Comparison of ENCODE assay signal across 8 cellular contexts in genomic region chr12:27969901-27970390, GRCh38. TPM values are rescaled to one million over a fixed set of nuclear protein-coding genes. Genes with fewer than 3 reads are reported as not detected.
DNase-seq lines count a peak whose midpoint lies in the region; ATAC-seq and TF ChIP-seq lines count a peak whose summit lies in the region.

No MANE protein-coding gene starts in this region.

- peak; percentile 79 for ATAC-seq in GM21619 (IDR thresholded peaks at IDR 0.05; ENCODE audit: unreplicated experiment)
- peak; percentile 11 for ATAC-seq in lung (ENCODE audit: insufficient read depth, low FRiP score)

- H3K27ac ChIP-seq in WERI-Rb-1 (no peak overlapping the region), duodenal mucosa (ENCODE audit: low read depth, low read length) (peak overlapping the region; percentile 7), lung (ENCODE audit: low read depth in 1 of 2, low read length in 1 of 2) (no peak overlapping the region)

- H3K36me3 ChIP-seq in WERI-Rb-1 (no peaks in the 10 kb centered on the region), duodenal mucosa (ENCODE audit: control insufficient read depth in 1 of 2, insufficient read depth in 2 of 2, low read length in 2 of 2) (no peaks in the 10 kb centered on the region), lung (ENCODE audit: control insufficient read depth in 2 of 2, insufficient read depth in 2 of 2, low read length in 2 of 2) (no peaks in the 10 kb centered on the region)

- peak; percentile 59 for DNase-seq in GM03348 (ENCODE audit: low spot score)
- peak; percentile 64 for DNase-seq in HuH-7.5 (ENCODE audit: low spot score)
- peak; percentile 66 for DNase-seq in WERI-Rb-1
- peak; percentile 41 for DNase-seq in lung (ENCODE audit: low spot score)
- DNase-seq in stimulated activated CD8-positive, alpha-beta memory T cell treated with anti-CD3 and anti-CD28 coated beads, Interleukin-15, amount 100 ng/mL, for 24 hours (ENCODE audit: low read depth), result peak; percentile 28
- no peak for DNase-seq in middle frontal gyrus (ENCODE audit: extremely low spot score, low spot score)

- H3K4me1 ChIP-seq in duodenal mucosa (ENCODE audit: control insufficient read depth in 1 of 2, insufficient read depth in 2 of 2, low read length in 2 of 2), result peaks cover 14 to 15% of the 10 kb centered on the region in 2 donors
- H3K4me1 ChIP-seq in lung (ENCODE audit: control insufficient read depth in 2 of 2, insufficient read depth in 2 of 2, low read length in 2 of 2), result peaks cover 0 to 4% of the 10 kb centered on the region in 2 donors

- H3K27me3 ChIP-seq in WERI-Rb-1 (ENCODE audit: insufficient read depth, low read depth, severe bottlenecking), result peaks cover 13% of the 10 kb centered on the region
- peaks cover 64 to 88% of the 10 kb centered on the region in 2 donors for H3K27me3 ChIP-seq in duodenal mucosa (ENCODE audit: control insufficient read depth in 1 of 2, insufficient read depth in 2 of 2, low read length in 2 of 2)
- H3K27me3 ChIP-seq in lung (ENCODE audit: control insufficient read depth, insufficient read depth), result peaks cover 3% of the 10 kb centered on the region

- no peaks in the 10 kb centered on the region for H3K9me3 ChIP-seq in WERI-Rb-1 (ENCODE audit: severe bottlenecking)
- H3K9me3 ChIP-seq in duodenal mucosa (ENCODE audit: control insufficient read depth in 1 of 2, low read length in 2 of 2), result no peaks in the 10 kb centered on the region
- no peaks in the 10 kb centered on the region for H3K9me3 ChIP-seq in lung (ENCODE audit: control insufficient read depth in 2 of 2, insufficient read depth in 1 of 2, low read length in 1 of 2)

- no peak overlapping the region for H3K9ac ChIP-seq in duodenal mucosa (ENCODE audit: low read depth in 1 of 2, low read length in 2 of 2)

- H3K4me3 ChIP-seq in WERI-Rb-1 (ENCODE audit: low read depth, low read length) (peak overlapping the region; percentile 64), duodenal mucosa (ENCODE audit: low read depth in 1 of 2, low read length in 2 of 2) (peak overlapping the region; percentile 43 to 70), lung (peak overlapping the region; percentile 0)

- WGBS in lung, 2 donors, result 0 to 1% methylated on average over 45 to 48 of the region's 48 CpGs

- TF ChIP-seq CTCF in WERI-Rb-1 (IDR thresholded peaks at IDR 0.05; ENCODE audit: low read depth, low read length) (peak; percentile 40), lung (IDR thresholded peaks at IDR 0.05; ENCODE audit: control extremely low read depth, extremely low read depth) (no peak)

RNA-seq across cellular contexts. Expression of gene PTHLH, which starts 2.6 kb away (rescaled TPM):
- 1 to 10 TPM in 1 of 2 donors, under 1 TPM in 1; 0.46 to 3.0 TPM for total RNA-seq in lung
- polyA plus RNA-seq in lung, result under 1 TPM; 0.22 to 0.28 TPM

Comparison
In these comparisons a context has a peak if more than half of its experiments do, and no peak if none do; other contexts are left out.
1. H3K4me3 ChIP-seq: peak in every context shown above with its lines; median percentile 64 in WERI-Rb-1; 56 in duodenal mucosa; 0 in lung.